In genomic region chr2:45929674-45930395, GRCh38 we compare ENCODE assay signal across 1 cellular context.
TF ChIP-seq lines count a peak whose summit lies in the region.

No MANE protein-coding gene starts in this region.

TF ChIP-seq in GM12878, 131 proteins besides CTCF, POLR2A, EP300 and RAD21 (continued from another document):
- TF ChIP-seq ZNF687 (IDR thresholded peaks at IDR 0.05) (peak; percentile 51; the same call in 1 of the 2 replicates), BRCA1 (IDR thresholded peaks at IDR 0.05; ENCODE audit: low read depth, low read length) (no peak), EZH2 (IDR thresholded peaks at IDR 0.05; ENCODE audit: borderline replicate concordance, control insufficient read depth, low read depth, low read length) (no peak), CREM (IDR thresholded peaks at IDR 0.05; ENCODE audit: low read depth) (0 out of 2 replicates have a peak, but pooled peaks have one; percentile 37), ATF2 (IDR thresholded peaks at IDR 0.05; ENCODE audit: low read length) (peak; percentile 70; the same call in 1 of the 2 replicates), ZBTB4 (CRISPR knock-in tag; IDR thresholded peaks at IDR 0.05) (no peak), BHLHE40 (IDR thresholded peaks at IDR 0.05; ENCODE audit: borderline replicate concordance in 1 of 2, low read depth in 2 of 2, low read length in 1 of 2) (peak; percentile 23 to 33; a peak in 1 of 4 replicates), RAD51 (IDR thresholded peaks at IDR 0.05) (peak; percentile 81)
